25 cellular contexts compared by ENCODE assay signal in the genomic region with DNA sequence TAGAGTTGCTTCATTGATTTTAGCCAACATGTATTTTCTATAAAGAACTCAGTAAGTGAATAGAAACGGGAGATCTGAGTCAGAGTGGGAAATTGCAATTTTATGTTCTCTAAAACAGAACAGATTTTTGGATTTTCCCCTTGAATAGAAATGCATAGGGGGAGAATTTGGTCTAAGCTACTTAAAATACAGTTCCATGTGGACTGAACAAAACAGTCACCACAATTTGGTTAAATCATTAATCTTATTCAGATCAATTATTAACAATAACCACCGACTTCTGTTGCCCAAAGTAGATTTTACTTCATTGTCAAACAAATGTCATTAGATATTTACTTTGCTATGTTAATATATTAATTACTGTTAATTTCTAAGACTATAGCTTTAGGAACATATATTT.
"Had no signal": no experiment of that assay in that cellular context is flagged by ENCODE, and none has a peak within 500 bp of the region (broad histone marks: within the 10 kb centered on the region; RNA-seq: fewer than 3 reads in every experiment).

No MANE protein-coding gene starts in this region.

- H3K9me3 ChIP-seq: suprapubic skin, transverse colon, vagina had no signal

- DNase-seq: activated CD4-positive, alpha-beta T cell treated with anti-CD3 and anti-CD28 coated beads, Interleukin-2, amount 10 ng/mL, durations not matched to agents 24 days and 14 days; activated CD4-positive, CD25-positive, alpha-beta regulatory T cell; activated CD8-positive, alpha-beta T cell treated with anti-CD3 and anti-CD28 coated beads, Interleukin-2, amount 10 ng/mL, durations not matched to agents 7 days and 5 days; activated effector memory CD4-positive, alpha-beta T cell treated with Interleukin-2 at 50 U/mL for 16 hours; activated naive CD4-positive, alpha-beta T cell treated with anti-CD3 and anti-CD28 coated beads, Interleukin-2, amount 10 ng/mL, durations not matched to agents 7 days and 5 days; activated naive CD8-positive, alpha-beta T cell treated with anti-CD3 and anti-CD28 coated beads, Interleukin-2, amount 50 U/mL, for 24 hours; activated T-cell treated with anti-CD3 and anti-CD28 coated beads, Interleukin-2, amount 50 U/mL, for 48 hours; anterior cingulate cortex; dorsolateral prefrontal cortex; endodermal cell; foreskin keratinocyte; glutamatergic neuron; left ventricle myocardium inferior; mammary epithelial cell; stimulated activated CD4-positive, alpha-beta T cell treated with anti-CD3 and anti-CD28 coated beads, Interleukin-15, amount 100 ng/mL, for 24 hours; stimulated activated CD4-positive, alpha-beta T cell treated with anti-CD3 and anti-CD28 coated beads, Interleukin-2, amount 100 ng/mL, for 48 hours; stimulated activated naive CD8-positive, alpha-beta T cell treated with anti-CD3 and anti-CD28 coated beads, Interleukin-15, amount 100 ng/mL, for 72 hours; T-helper 9 cell; transverse colon had no signal

- ATAC-seq: activated CD8-positive, alpha-beta T cell treated with anti-CD3 and anti-CD28 coated beads, Interleukin-2, amount 10 ng/mL, durations not matched to agents 7 days and 5 days; activated naive CD8-positive, alpha-beta T cell treated with anti-CD3 and anti-CD28 coated beads, Interleukin-2, amount 50 U/mL, for 24 hours; foreskin keratinocyte; stimulated activated naive CD8-positive, alpha-beta T cell treated with anti-CD3 and anti-CD28 coated beads, Interleukin-15, amount 100 ng/mL, for 72 hours had no signal

- H3K27ac ChIP-seq: dorsolateral prefrontal cortex, epithelial cell of prostate, foreskin keratinocyte, left ventricle myocardium inferior, right atrium auricular region, suprapubic skin, transverse colon, vagina had no signal

- FAIRE-seq: colon, keratinocyte had no signal

- H3K4me3 ChIP-seq: dorsolateral prefrontal cortex, left ventricle myocardium inferior, right atrium auricular region, suprapubic skin, transverse colon, vagina had no signal

- H3K27me3 ChIP-seq: dorsolateral prefrontal cortex, foreskin keratinocyte, right atrium auricular region, suprapubic skin, transverse colon, vagina had no signal

- H3K36me3 ChIP-seq: left ventricle myocardium inferior, right atrium auricular region, suprapubic skin, transverse colon, vagina had no signal

- H3K4me1 ChIP-seq: foreskin keratinocyte, left ventricle myocardium inferior, right atrium auricular region, suprapubic skin, transverse colon, vagina had no signal
